Comparison of ENCODE assay signal across 12 cellular contexts in genomic region chr6:170269873-170270541, GRCh38. TPM values are rescaled to one million over a fixed set of nuclear protein-coding genes. Genes with fewer than 3 reads are reported as not detected.
A peak's percentile ranks its signal among the peaks of the same experiment; 100 is the strongest.
DNase-seq lines count a peak whose midpoint lies in the region; ATAC-seq and TF ChIP-seq lines count a peak whose summit lies in the region.
"Had no signal": no experiment of that assay in that cellular context is flagged by ENCODE, and none has a peak within 500 bp of the region (broad histone marks: within the 10 kb centered on the region; RNA-seq: fewer than 3 reads in every experiment).

No MANE protein-coding gene starts in this region.

- H3K36me3 ChIP-seq in lower lobe of right lung = no peaks in the 10 kb centered on the region
- no peaks in the 10 kb centered on the region for H3K36me3 ChIP-seq in thyroid gland
- no peaks in the 10 kb centered on the region for H3K36me3 ChIP-seq in Peyer's patch

- intact Hi-C loops in lower lobe of right lung (cut with DNase I) (no loop called here), thyroid gland (cut with DNase I) (no loop called here), left colon (cut with DNase I, micrococcal nuclease) (no loop called here)

- DNase-seq in NOMO-1 treated with DMSO at 0.1 percent for 48 hours (lab: John Stamatoyannopoulos, UW; ENCODE audit: unreplicated experiment) = peak; percentile 11
- DNase-seq in NOMO-1 treated with dmso at 0.1 percent for 144 hours (lab: John Stamatoyannopoulos, UW; ENCODE audit: unreplicated experiment) = no peak
- DNase-seq in NCI-H69 (lab: John Stamatoyannopoulos, UW) = peak; percentile 69
- peak; percentile 40 for DNase-seq in lower lobe of right lung
- peak; percentile 40 to 43 for DNase-seq in thyroid gland
- DNase-seq in left colon = no peak
- no peak for DNase-seq in Peyer's patch
- DNase-seq: activated CD4-positive, alpha-beta T cell treated with anti-CD3 and anti-CD28 coated beads for 48 hours; MM.1S; stimulated activated CD4-positive, alpha-beta T cell treated with anti-CD3 and anti-CD28 coated beads, Interleukin-12 subunit alpha, Interleukin-12 subunit beta, amount 100 ng/mL, for 4 hours had no signal

- TF ChIP-seq POLR2A in thyroid gland (IDR thresholded peaks at IDR 0.05) = no peak
- TF ChIP-seq POLR2A in Peyer's patch (IDR thresholded peaks at IDR 0.05) = no peak

- 39 to 47% methylated on average over 16 of the region's 16 CpGs for WGBS in thyroid gland, 2 donors

- H3K27me3 ChIP-seq in lower lobe of right lung (ENCODE audit: low read depth) (peaks cover 5% of the 10 kb centered on the region), thyroid gland (no peaks in the 10 kb centered on the region), Peyer's patch (no peaks in the 10 kb centered on the region)

- H3K9me3 ChIP-seq in lower lobe of right lung = no peaks in the 10 kb centered on the region
- no peaks in the 10 kb centered on the region for H3K9me3 ChIP-seq in thyroid gland
- H3K9me3 ChIP-seq in Peyer's patch = no peaks in the 10 kb centered on the region

- H3K4me1 ChIP-seq in lower lobe of right lung = peaks cover 24% of the 10 kb centered on the region
- H3K4me1 ChIP-seq in thyroid gland = peaks cover 9 to 15% of the 10 kb centered on the region in 2 donors
- peaks cover 0 to 7% (median 6%) of the 10 kb centered on the region in 4 donors for H3K4me1 ChIP-seq in Peyer's patch

- H3K4me3 ChIP-seq in lower lobe of right lung (no peak overlapping the region), thyroid gland (replicated peaks in 1 of 3) (no peak overlapping the region), Peyer's patch (no peak overlapping the region)

- H3K27ac ChIP-seq in lower lobe of right lung = no peak overlapping the region
- peak overlapping the region in 2 of 3 donors; percentile 51 to 53 for H3K27ac ChIP-seq in thyroid gland
- H3K27ac ChIP-seq in Peyer's patch = peak overlapping the region in 2 of 4 donors; percentile 54 to 61

- no peak for ATAC-seq in lower lobe of right lung
- ATAC-seq in HG03520 (IDR thresholded peaks at IDR 0.05; ENCODE audit: unreplicated experiment) = no peak
- no peak for ATAC-seq in left colon
- ATAC-seq: activated T-helper 17 cell treated with anti-CD3 and anti-CD28 coated beads, Interleukin-2, amount 50 U/mL, for 72 hours had no signal

- TF ChIP-seq CTCF in lower lobe of right lung (IDR thresholded peaks at IDR 0.05) (no peak), thyroid gland (IDR thresholded peaks at IDR 0.05) (no peak), Peyer's patch (IDR thresholded peaks at IDR 0.05) (no peak)

RNA-seq across cellular contexts. Expression of gene DLL1, which starts 20.9 kb away (rescaled TPM):
- total RNA-seq in lower lobe of right lung (12.9 TPM), thyroid gland (10 to 100 TPM in 3 of 4 donors, 1 to 10 TPM in 1; 6.6 to 14.9 (median 11.5) TPM), left colon (10 to 100 TPM; 26.6 to 27.8 TPM), Peyer's patch (10 to 100 TPM; 16.3 to 89.1 (median 32.3) TPM)

RNA-seq across cellular contexts. Expression of gene FAM120B, which starts 36.6 kb away (rescaled TPM):
- total RNA-seq in lower lobe of right lung (29.0 TPM), thyroid gland (10 to 100 TPM; 26.9 to 38.4 (median 27.7) TPM), left colon (10 to 100 TPM; 30.3 to 31.1 TPM), Peyer's patch (10 to 100 TPM; 22.1 to 50.3 (median 38.1) TPM)

Comparison
In these comparisons a context has a peak if more than half of its experiments do, and no peak if none do; other contexts are left out.
1. DNase-seq: peak in NOMO-1 treated with DMSO at 0.1 percent for 48 hours (single experiment), NCI-H69 (single experiment), lower lobe of right lung (single experiment) and thyroid gland (2 of 2); none in NOMO-1 treated with dmso at 0.1 percent for 144 hours (single experiment), left colon (0 of 2) and Peyer's patch (0 of 3).